In genomic region chr14:64213853-64214570, GRCh38 we compare ENCODE assay signal across 27 cellular contexts.
DNase-seq lines count a peak whose midpoint lies in the region; ATAC-seq and TF ChIP-seq lines count a peak whose summit lies in the region.
"Had no signal": no experiment of that assay in that cellular context is flagged by ENCODE, and none has a peak within 500 bp of the region (broad histone marks: within the 10 kb centered on the region; RNA-seq: fewer than 3 reads in every experiment).

No MANE protein-coding gene starts in this region.

- no peaks in the 10 kb centered on the region for H3K9me3 ChIP-seq in right cardiac atrium (ENCODE audit: control insufficient read depth, low read length)
- no peaks in the 10 kb centered on the region for H3K9me3 ChIP-seq in trophoblast cell (ENCODE audit: insufficient read depth, low read depth, low read length)
- H3K9me3 ChIP-seq in upper lobe of left lung: no peaks in the 10 kb centered on the region
- H3K9me3 ChIP-seq in CD8-positive, alpha-beta memory T cell (ENCODE audit: low read length): no peaks in the 10 kb centered on the region
- H3K9me3 ChIP-seq: esophagus squamous epithelium, sigmoid colon had no signal

- peak overlapping the region; percentile 63 for H3K14ac ChIP-seq in trophoblast cell (ENCODE audit: low read length)

- H3K27ac Mint-ChIP-seq in CD8-positive, alpha-beta memory T cell: peak overlapping the region in 1 of 8 donors; percentile 61
- H3K27ac Mint-ChIP-seq: activated CD8-positive, alpha-beta T cell treated with anti-CD3 and anti-CD28 coated beads for 36 hours; activated naive CD8-positive, alpha-beta T cell; nephron progenitor cell had no signal

- H3K4me1 ChIP-seq in right cardiac atrium (ENCODE audit: control insufficient read depth, insufficient read depth, low read length) (peaks cover 6% of the 10 kb centered on the region), trophoblast cell (ENCODE audit: control insufficient read depth in 1 of 2, insufficient read depth in 2 of 2, low read length in 2 of 2) (peaks cover 11 to 18% of the 10 kb centered on the region in 2 experiments), upper lobe of left lung (peaks cover 0 to 26% (median 7%) of the 10 kb centered on the region in 4 donors)
- no peaks in the 10 kb centered on the region for H3K4me1 ChIP-seq in CD8-positive, alpha-beta memory T cell (ENCODE audit: insufficient read depth, low read length)

- CTCF ChIA-PET in CD8-positive, alpha-beta memory T cell (lab: Charles Lee): interaction anchor here (1.2 kb wide), 1 partner anchor 9 kb away, joined by 3 read pairs; no protein-coding TSS in a partner anchor

- peak overlapping the region; percentile 78 for H2BK5ac ChIP-seq in trophoblast cell (ENCODE audit: low read depth, low read length, poor library complexity)

- peaks cover 2% of the 10 kb centered on the region for H3K79me2 ChIP-seq in trophoblast cell (ENCODE audit: control insufficient read depth, insufficient read depth, low read length, poor library complexity)

- peak overlapping the region; percentile 30 for H3K4ac ChIP-seq in trophoblast cell (ENCODE audit: low read depth, low read length)

- no peaks in the 10 kb centered on the region for H3K27me3 ChIP-seq in right cardiac atrium (ENCODE audit: control insufficient read depth, insufficient read depth)
- H3K27me3 ChIP-seq in trophoblast cell (ENCODE audit: insufficient read depth, low read length): no peaks in the 10 kb centered on the region
- no peaks in the 10 kb centered on the region for H3K27me3 ChIP-seq in upper lobe of left lung
- no peaks in the 10 kb centered on the region for H3K27me3 ChIP-seq in CD8-positive, alpha-beta memory T cell (ENCODE audit: insufficient read depth, low read length, poor library complexity, severe bottlenecking)
- H3K27me3 ChIP-seq: esophagus squamous epithelium, sigmoid colon had no signal

- no peak overlapping the region for H2AFZ ChIP-seq in trophoblast cell (ENCODE audit: insufficient read depth, low read length, poor library complexity)
- H2AFZ ChIP-seq: GM23248 had no signal

- WGBS in right cardiac atrium: 84% methylated on average over 15 of the region's 15 CpGs
- no CpG with 5 or more reads among the region's 15 CpGs for WGBS in trophoblast cell (ENCODE audit: extremely low coverage, insufficient coverage, insufficient read length)
- WGBS in upper lobe of left lung, 2 donors: 88 to 89% methylated on average over 11 to 15 of the region's 15 CpGs

- peak overlapping the region; percentile 57 for H4K8ac ChIP-seq in trophoblast cell (ENCODE audit: low read depth, low read length)

- peak overlapping the region; percentile 82 for H2BK120ac ChIP-seq in trophoblast cell (ENCODE audit: insufficient read depth, low read length, poor library complexity)

- H4K12ac ChIP-seq in trophoblast cell (ENCODE audit: low read depth, low read length): no peak overlapping the region

- H2AK5ac ChIP-seq in trophoblast cell (ENCODE audit: low read length): peak overlapping the region; percentile 70

- TF ChIP-seq POLR2A in upper lobe of left lung (IDR thresholded peaks at IDR 0.05): no peak

- ATAC-seq in Right ventricle myocardium superior (ENCODE audit: poor library complexity) (peak; percentile 21), left cardiac atrium (no peak), right cardiac atrium (no peak), upper lobe of left lung (ENCODE audit: low FRiP score in 2 of 2) (no peak), SK-N-SH treated with all-trans-retinoic acid at 6 μM for 48 hours (no peak)
- ATAC-seq: activated CD8-positive, alpha-beta T cell treated with anti-CD3 and anti-CD28 coated beads for 36 hours had no signal

- POLR2A ChIA-PET in CD8-positive, alpha-beta memory T cell (lab: Charles Lee): interaction anchor here (0.6 kb wide), 1 partner anchor 63 kb away, joined by 3 read pairs; no protein-coding TSS in a partner anchor

- peak overlapping the region; percentile 90 for H2BK12ac ChIP-seq in trophoblast cell (ENCODE audit: low read length)

- peaks cover 6 to 100% (median 37%) of the 10 kb centered on the region in 3 donors for H3K36me3 Mint-ChIP-seq in CD8-positive, alpha-beta memory T cell

- H3K4me3 ChIP-seq in right cardiac atrium (ENCODE audit: low read length) (peak overlapping the region; percentile 52), trophoblast cell (ENCODE audit: low read depth, low read length) (no peak overlapping the region), upper lobe of left lung (no peak overlapping the region)
- no peak overlapping the region for H3K4me3 ChIP-seq in CD8-positive, alpha-beta memory T cell (ENCODE audit: low read length)
- H3K4me3 ChIP-seq: esophagus squamous epithelium, GM23248, sigmoid colon, SK-N-MC had no signal

- H3K27me3 Mint-ChIP-seq in CD8-positive, alpha-beta memory T cell: no peaks in the 10 kb centered on the region
- H3K27me3 Mint-ChIP-seq: activated CD8-positive, alpha-beta T cell treated with anti-CD3 and anti-CD28 coated beads for 36 hours; activated naive CD8-positive, alpha-beta T cell; CD4-positive, CD25-positive, alpha-beta regulatory T cell had no signal

- DNase-seq in Right ventricle myocardium superior (no peak), left cardiac atrium (no peak), right cardiac atrium (no peak), trophoblast cell (no peak), upper lobe of left lung (no peak), NCI-H510A (lab: John Stamatoyannopoulos, UW) (no peak)
- no peak for DNase-seq in CD8-positive, alpha-beta memory T cell
- DNase-seq: 8988T; activated CD8-positive, alpha-beta T cell treated with anti-CD3 and anti-CD28 coated beads for 36 hours; activated effector memory CD4-positive, alpha-beta T cell treated with Interleukin-2 at 50 U/mL for 16 hours; anterior cingulate cortex; CD4-positive, CD25-positive, alpha-beta regulatory T cell; central memory CD4-positive, alpha-beta T cell; dermis blood vessel endothelial cell; esophagus squamous epithelium; GM23248; hypothalamus; NCI-H146; NCI-H524 treated with DMSO at 0.1 percent for 48 hours; nephron progenitor cell; sigmoid colon; stimulated activated CD4-positive, alpha-beta T cell treated with anti-CD3 and anti-CD28 coated beads, Interleukin-15, amount 100 ng/mL, for 24 hours; stimulated activated naive CD4-positive, alpha-beta T cell had no signal

- no peak overlapping the region for H3K4me2 ChIP-seq in trophoblast cell (ENCODE audit: low read length)

- no peaks in the 10 kb centered on the region for H3K4me1 Mint-ChIP-seq in CD8-positive, alpha-beta memory T cell
- H3K4me1 Mint-ChIP-seq: nephron progenitor cell had no signal

- H3K79me1 ChIP-seq in trophoblast cell (ENCODE audit: low read length): peaks cover 7% of the 10 kb centered on the region

- H3K9ac ChIP-seq in trophoblast cell (ENCODE audit: low read length): no peak overlapping the region
- H3K9ac ChIP-seq: GM23248 had no signal

- H3K36me3 ChIP-seq in trophoblast cell (ENCODE audit: control insufficient read depth in 1 of 2, insufficient read depth in 2 of 2, low read length in 2 of 2) (peaks cover 20 to 27% of the 10 kb centered on the region in 2 experiments), upper lobe of left lung (peaks cover 19 to 100% (median 56%) of the 10 kb centered on the region in 4 donors)
- peaks cover 74% of the 10 kb centered on the region for H3K36me3 ChIP-seq in CD8-positive, alpha-beta memory T cell (ENCODE audit: insufficient read depth, low read length)

- H3K18ac ChIP-seq in trophoblast cell (ENCODE audit: low read length): peak overlapping the region; percentile 67

- H3K4me3 Mint-ChIP-seq in CD8-positive, alpha-beta memory T cell: no peak overlapping the region
- H3K4me3 Mint-ChIP-seq: activated CD8-positive, alpha-beta T cell treated with anti-CD3 and anti-CD28 coated beads for 36 hours; activated naive CD8-positive, alpha-beta T cell; CD4-positive, CD25-positive, alpha-beta regulatory T cell; nephron progenitor cell had no signal

- no peak for TF ChIP-seq CTCF in upper lobe of left lung (IDR thresholded peaks at IDR 0.05)

- H4K91ac ChIP-seq in trophoblast cell (ENCODE audit: low read depth, low read length): peak overlapping the region; percentile 88

- no peak for TF ChIP-seq EP300 in upper lobe of left lung (IDR thresholded peaks at IDR 0.05)

- H3K27ac ChIP-seq in right cardiac atrium (ENCODE audit: low read length) (peak overlapping the region; percentile 74), trophoblast cell (ENCODE audit: low read depth, low read length) (peak overlapping the region; percentile 76), upper lobe of left lung (peak overlapping the region; percentile 62 to 71 (median 67))
- no peak overlapping the region for H3K27ac ChIP-seq in CD8-positive, alpha-beta memory T cell (ENCODE audit: low read depth, low read length)
- H3K27ac ChIP-seq: GM23248, HL-60, sigmoid colon, SK-N-MC had no signal

- H3K23ac ChIP-seq in trophoblast cell (ENCODE audit: low read length): no peak overlapping the region

- no peaks in the 10 kb centered on the region for H3K9me3 Mint-ChIP-seq in CD8-positive, alpha-beta memory T cell
- H3K9me3 Mint-ChIP-seq: activated CD8-positive, alpha-beta T cell treated with anti-CD3 and anti-CD28 coated beads for 36 hours; nephron progenitor cell had no signal

- intact Hi-C loops in Right ventricle myocardium superior (cut with DNase I): no loop called here
- intact Hi-C loops in left cardiac atrium (cut with DNase I): no loop called here
- intact Hi-C loops in right cardiac atrium (cut with DNase I): no loop called here

TF ChIP-seq in SK-N-SH treated with all-trans-retinoic acid at 6 μM for 48 hours, 23 proteins besides CTCF, POLR2A, EP300 and RAD21 (continues in another document):
- TF ChIP-seq ZFP30 (CRISPR knock-in tag; IDR thresholded peaks at IDR 0.05) (no peak), ZNF565 (CRISPR knock-in tag; conservative IDR thresholded peaks at IDR 0.05; ENCODE audit: low read depth) (no peak), ZFP3 (CRISPR knock-in tag; IDR thresholded peaks at IDR 0.05) (no peak), TOX (CRISPR knock-in tag; IDR thresholded peaks at IDR 0.05; ENCODE audit: borderline replicate concordance) (no peak), CSDC2 (CRISPR knock-in tag; IDR thresholded peaks at IDR 0.05) (no peak), TCF4 (CRISPR knock-in tag; IDR thresholded peaks at IDR 0.05; ENCODE audit: borderline replicate concordance) (no peak), ARNTL (CRISPR knock-in tag; IDR thresholded peaks at IDR 0.05; ENCODE audit: borderline replicate concordance, low read depth) (no peak), ZNF8 (CRISPR knock-in tag; IDR thresholded peaks at IDR 0.05) (no peak), CREB5 (CRISPR knock-in tag; IDR thresholded peaks at IDR 0.05; ENCODE audit: low read depth) (no peak)
